Comparison of ENCODE assay signal across 21 cellular contexts in genomic region chr19:52034051-52034728, GRCh38. TPM values are rescaled to one million over a fixed set of nuclear protein-coding genes. Genes with fewer than 3 reads are reported as not detected.
DNase-seq lines count a peak whose midpoint lies in the region; ATAC-seq, FAIRE-seq and TF ChIP-seq lines count a peak whose summit lies in the region.
"Had no signal": no experiment of that assay in that cellular context is flagged by ENCODE, and none has a peak within 500 bp of the region (broad histone marks: within the 10 kb centered on the region; RNA-seq: fewer than 3 reads in every experiment).

No MANE protein-coding gene starts in this region.

- no peak overlapping the region for H3K27ac ChIP-seq in BLaER1
- H3K27ac ChIP-seq: gastrocnemius medialis, neutrophil, right atrium auricular region, VCaP had no signal

- peak; percentile 68 for FAIRE-seq in bronchial epithelial cell (lab: Jason Lieb, UNC)

- H3K4me1 ChIP-seq in BLaER1 = peaks cover 2% of the 10 kb centered on the region
- H3K4me1 ChIP-seq: gastrocnemius medialis, right atrium auricular region had no signal

- H3K36me3 ChIP-seq in BLaER1 (peaks cover 82% of the 10 kb centered on the region), bronchial epithelial cell (ENCODE audit: control insufficient read depth, insufficient read depth, low read length) (peaks cover 10% of the 10 kb centered on the region)

- no peaks in the 10 kb centered on the region for H4K20me1 ChIP-seq in BLaER1

- H3K27me3 ChIP-seq in BLaER1 = no peaks in the 10 kb centered on the region
- H3K27me3 ChIP-seq in bronchial epithelial cell (ENCODE audit: control insufficient read depth, insufficient read depth, low read length) = no peaks in the 10 kb centered on the region
- H3K27me3 ChIP-seq: gastrocnemius medialis, neutrophil, right atrium auricular region had no signal

- no peak overlapping the region for H3K4me2 ChIP-seq in BLaER1

- no peak for TF ChIP-seq CTCF in bronchial epithelial cell (IDR thresholded peaks at IDR 0.05; ENCODE audit: insufficient read depth, low read length, severe bottlenecking)

- peak overlapping the region; percentile 27 for H3K4me3 ChIP-seq in BLaER1
- H3K4me3 ChIP-seq in bronchial epithelial cell (ENCODE audit: low read depth, low read length) = no peak overlapping the region
- H3K4me3 ChIP-seq: right atrium auricular region had no signal

- no peak overlapping the region for H3K9ac ChIP-seq in BLaER1

- ATAC-seq in HG02759 (IDR thresholded peaks at IDR 0.05; ENCODE audit: unreplicated experiment) = no peak
- ATAC-seq: activated naive CD8-positive, alpha-beta T cell treated with anti-CD3 and anti-CD28 coated beads, Interleukin-2, amount 50 U/mL, for 24 hours; activated T-cell treated with anti-CD3 and anti-CD28 coated beads, Interleukin-2, amount 50 U/mL, for 72 hours; effector memory CD8-positive, alpha-beta T cell; gastrocnemius medialis; T-cell had no signal

- DNase-seq in H4 (ENCODE audit: low spot score) = peak; percentile 40
- DNase-seq in bronchial epithelial cell (ENCODE audit: low read depth) = no peak
- DNase-seq in lung microvascular endothelial cell (ENCODE audit: low read depth in 2 of 2) = peak; percentile 3 to 17
- no peak for DNase-seq in NK-92 (lab: John Stamatoyannopoulos, UW; ENCODE audit: unreplicated experiment)
- DNase-seq in middle frontal gyrus (ENCODE audit: extremely low spot score, low spot score) = no peak
- DNase-seq in iPS-NIHi7 (ENCODE audit: extremely low spot score) = no peak
- DNase-seq: activated CD4-positive, alpha-beta memory T cell treated with anti-CD3 and anti-CD28 coated beads for 36 hours; activated naive CD8-positive, alpha-beta T cell treated with anti-CD3 and anti-CD28 coated beads, Interleukin-2, amount 50 U/mL, for 24 hours; activated T-cell treated with anti-CD3 and anti-CD28 coated beads, Interleukin-2, amount 50 U/mL, for 72 hours; Calu3; effector memory CD8-positive, alpha-beta T cell; gastrocnemius medialis; KG1; NCI-H1105; NK-92 treated with Interleukin-12 subunit alpha and Interleukin-12 subunit beta, amount 100 ng/mL, for 24 hours; T-cell had no signal

- H3K9me3 ChIP-seq in BLaER1 = peaks cover 95% of the 10 kb centered on the region

RNA-seq across cellular contexts. Expression of gene ZNF614, which starts 6.0 kb away (rescaled TPM):
- 12.3 and 17.3 TPM in 2 replicates for total RNA-seq in H4 (2014; rRNA removed; shearing (Covaris generic))
- total RNA-seq in bronchial epithelial cell (8.1 and 9.0 TPM in 2 replicates), lung microvascular endothelial cell (7.0 and 7.5 TPM in 2 replicates)

RNA-seq across cellular contexts. Expression of gene ZNF432, which starts 14.4 kb away (rescaled TPM):
- 6.2 and 7.6 TPM in 2 replicates for total RNA-seq in H4 (2014; rRNA removed; shearing (Covaris generic))
- total RNA-seq in bronchial epithelial cell (8.2 and 17.2 TPM in 2 replicates), lung microvascular endothelial cell (3.5 and 5.2 TPM in 2 replicates)

RNA-seq across cellular contexts. Expression of gene ZNF615, which starts 26.2 kb away (rescaled TPM):
- total RNA-seq in H4 (2014; rRNA removed; shearing (Covaris generic)) = 12.0 and 14.8 TPM in 2 replicates
- total RNA-seq in bronchial epithelial cell = 9.0 and 12.4 TPM in 2 replicates
- 5.0 and 7.7 TPM in 2 replicates for total RNA-seq in lung microvascular endothelial cell

RNA-seq across cellular contexts. Expression of gene ZNF350, which starts 47.5 kb away (rescaled TPM):
- 5.7 and 7.1 TPM in 2 replicates for total RNA-seq in H4 (2014; rRNA removed; shearing (Covaris generic))
- total RNA-seq in bronchial epithelial cell = 11.6 TPM in 2 replicates
- 6.5 and 9.9 TPM in 2 replicates for total RNA-seq in lung microvascular endothelial cell

Comparison
In these comparisons a context has a peak if more than half of its experiments do, and no peak if none do; other contexts are left out.
1. DNase-seq: peak in H4 (single experiment) and lung microvascular endothelial cell (2 of 2); none in bronchial epithelial cell (single experiment), NK-92 (single experiment), middle frontal gyrus (single experiment) and iPS-NIHi7 (single experiment).